In genomic region chr10:49353895-49354566, GRCh38 we compare ENCODE assay signal across 35 cellular contexts. TPM values are rescaled to one million over a fixed set of nuclear protein-coding genes. Genes with fewer than 3 reads are reported as not detected.
"Had no signal": no experiment of that assay in that cellular context is flagged by ENCODE, and none has a peak within 500 bp of the region (broad histone marks: within the 10 kb centered on the region; RNA-seq: fewer than 3 reads in every experiment).

No MANE protein-coding gene starts in this region.

- H3K27me3 ChIP-seq: brain microvascular endothelial cell, dorsolateral prefrontal cortex, foreskin keratinocyte, gastrocnemius medialis, heart left ventricle had no signal

- DNase-seq: activated CD4-positive, alpha-beta memory T cell treated with anti-CD3 and anti-CD28 coated beads, Interleukin-2, amount 10 ng/mL, durations not matched to agents 7 days and 5 days; activated CD4-positive, alpha-beta T cell treated with anti-CD3 and anti-CD28 coated beads for 36 hours; activated CD4-positive, alpha-beta T cell treated with anti-CD3 and anti-CD28 coated beads, Interleukin-2, amount 10 ng/mL, durations not matched to agents 7 days and 5 days; activated CD4-positive, alpha-beta T cell treated with anti-CD3 and anti-CD28 coated beads, Interleukin-2, amount 50 U/mL, for 4 hours; activated CD4-positive, CD25-positive, alpha-beta regulatory T cell; activated CD4-positive, CD25-positive, alpha-beta regulatory T cell treated with anti-CD3 and anti-CD28 coated beads, Interleukin-2, amount 50 U/mL, for 72 hours; activated effector memory CD4-positive, alpha-beta T cell treated with Interleukin-2 at 50 U/mL for 16 hours; activated gamma-delta T cell treated with Interleukin-2 at 50 U/mL for 16 hours; activated naive CD4-positive, alpha-beta T cell treated with anti-CD3 and anti-CD28 coated beads, Interleukin-2, amount 50 U/mL, for 16 hours; activated naive CD4-positive, alpha-beta T cell treated with Interleukin-2 at 50 U/mL for 16 hours; activated T-cell treated with anti-CD3 and anti-CD28 coated beads, Interleukin-2, amount 50 U/mL, for 4 hours; amniotic stem cell; anterior cingulate cortex; brain microvascular endothelial cell; dorsolateral prefrontal cortex; effector memory CD4-positive, alpha-beta T cell; endodermal cell; foreskin keratinocyte; gastrocnemius medialis; glutamatergic neuron; heart left ventricle; T-helper 2 cell had no signal

- ATAC-seq: activated CD4-positive, alpha-beta T cell treated with anti-CD3 and anti-CD28 coated beads for 36 hours; activated T-cell treated with anti-CD3 and anti-CD28 coated beads, Interleukin-2, amount 50 U/mL, for 4 hours; activated T-helper 17 cell treated with anti-CD3 and anti-CD28 coated beads, Interleukin-2, amount 50 U/mL, for 72 hours; esophagus mucosa; foreskin keratinocyte; gastrocnemius medialis; heart left ventricle had no signal

- H3K4me1 Mint-ChIP-seq: activated CD4-positive, alpha-beta T cell treated with anti-CD3 and anti-CD28 coated beads for 36 hours; activated CD4-positive, alpha-beta T cell treated with anti-CD3 and anti-CD28 coated beads, Interleukin-2, amount 10 ng/mL, durations not matched to agents 7 days and 5 days; activated T-helper 17 cell treated with anti-CD3 and anti-CD28 coated beads, Interleukin-2, amount 50 U/mL, for 72 hours; central memory CD8-positive, alpha-beta T cell; endodermal cell had no signal

- H3K36me3 ChIP-seq: brain microvascular endothelial cell, gastrocnemius medialis, heart left ventricle had no signal

- H3K4me1 ChIP-seq: foreskin keratinocyte, gastrocnemius medialis, heart left ventricle had no signal

- H3K36me3 Mint-ChIP-seq: activated naive CD8-positive, alpha-beta T cell had no signal

- H3K9me3 Mint-ChIP-seq: activated CD4-positive, alpha-beta T cell treated with anti-CD3 and anti-CD28 coated beads, Interleukin-2, amount 10 ng/mL, durations not matched to agents 7 days and 5 days; endodermal cell had no signal

- H3K27ac ChIP-seq: brain microvascular endothelial cell, coronary artery, dorsolateral prefrontal cortex, foreskin keratinocyte, gastrocnemius medialis, heart left ventricle had no signal

- H3K27ac Mint-ChIP-seq: activated CD4-positive, alpha-beta memory T cell treated with anti-CD3 and anti-CD28 coated beads, Interleukin-2, amount 10 ng/mL, durations not matched to agents 7 days and 5 days; activated CD4-positive, alpha-beta T cell treated with anti-CD3 and anti-CD28 coated beads for 36 hours; activated CD4-positive, alpha-beta T cell treated with anti-CD3 and anti-CD28 coated beads, Interleukin-2, amount 10 ng/mL, durations not matched to agents 7 days and 5 days; activated naive CD8-positive, alpha-beta T cell; activated T-helper 17 cell treated with anti-CD3 and anti-CD28 coated beads, Interleukin-2, amount 50 U/mL, for 72 hours; dendritic cell treated with granulocyte-macrophage colony-stimulating factor and Interleukin-4, amounts not matched to agents 40 ng/mL and 50 ng/mL, for 4 days; endodermal cell had no signal

- H3K9me3 ChIP-seq: gastrocnemius medialis had no signal

- H3K4me3 ChIP-seq: coronary artery, dorsolateral prefrontal cortex, gastrocnemius medialis, heart left ventricle had no signal

- H3K4me3 Mint-ChIP-seq: activated CD4-positive, alpha-beta memory T cell treated with anti-CD3 and anti-CD28 coated beads, Interleukin-2, amount 10 ng/mL, durations not matched to agents 7 days and 5 days; activated CD4-positive, alpha-beta T cell treated with anti-CD3 and anti-CD28 coated beads for 36 hours; activated CD4-positive, alpha-beta T cell treated with anti-CD3 and anti-CD28 coated beads, Interleukin-2, amount 10 ng/mL, durations not matched to agents 7 days and 5 days; activated naive CD8-positive, alpha-beta T cell; activated T-cell treated with anti-CD3 and anti-CD28 coated beads, Interleukin-2, amount 50 U/mL, for 4 hours; activated T-helper 17 cell treated with anti-CD3 and anti-CD28 coated beads, Interleukin-2, amount 50 U/mL, for 72 hours; central memory CD8-positive, alpha-beta T cell; dendritic cell treated with granulocyte-macrophage colony-stimulating factor and Interleukin-4, amounts not matched to agents 40 ng/mL and 50 ng/mL, for 4 days; endodermal cell had no signal

RNA-seq across cellular contexts. Expression of gene DRGX, which starts 41.9 kb away (rescaled TPM):
- total RNA-seq: activated CD4-positive, alpha-beta memory T cell treated with anti-CD3 and anti-CD28 coated beads, Interleukin-2, amount 10 ng/mL, durations not matched to agents 7 days and 5 days; activated CD4-positive, alpha-beta T cell treated with anti-CD3 and anti-CD28 coated beads for 36 hours; activated CD4-positive, alpha-beta T cell treated with anti-CD3 and anti-CD28 coated beads, Interleukin-2, amount 10 ng/mL, durations not matched to agents 7 days and 5 days; activated T-cell treated with anti-CD3 and anti-CD28 coated beads, Interleukin-2, amount 50 U/mL, for 4 hours; activated T-helper 17 cell treated with anti-CD3 and anti-CD28 coated beads, Interleukin-2, amount 50 U/mL, for 72 hours; astrocyte; bronchial epithelial cell; cardiac septum; cerebellum; endodermal cell; epithelial cell of proximal tubule; esophagus mucosa; foreskin keratinocyte; gastrocnemius medialis; heart left ventricle; T-helper 1 cell treated with Interleukin-12 subunit alpha and Interleukin-12 subunit beta and Interleukin-4 antibody, amounts not matched to agents 30 ng/mL and 1 ng/mL, for 36 hours had no signal
- polyA plus RNA-seq: adipose tissue, foreskin keratinocyte, heart left ventricle had no signal

RNA-seq across cellular contexts. Expression of gene C10orf71, which starts 55.1 kb away (rescaled TPM):
- total RNA-seq: activated CD4-positive, alpha-beta memory T cell treated with anti-CD3 and anti-CD28 coated beads, Interleukin-2, amount 10 ng/mL, durations not matched to agents 7 days and 5 days; activated CD4-positive, alpha-beta T cell treated with anti-CD3 and anti-CD28 coated beads for 36 hours; activated CD4-positive, alpha-beta T cell treated with anti-CD3 and anti-CD28 coated beads, Interleukin-2, amount 10 ng/mL, durations not matched to agents 7 days and 5 days; activated T-cell treated with anti-CD3 and anti-CD28 coated beads, Interleukin-2, amount 50 U/mL, for 4 hours; activated T-helper 17 cell treated with anti-CD3 and anti-CD28 coated beads, Interleukin-2, amount 50 U/mL, for 72 hours; astrocyte; bronchial epithelial cell; cerebellum; epithelial cell of proximal tubule; esophagus mucosa; foreskin keratinocyte; T-helper 1 cell treated with Interleukin-12 subunit alpha and Interleukin-12 subunit beta and Interleukin-4 antibody, amounts not matched to agents 30 ng/mL and 1 ng/mL, for 36 hours had no signal
- polyA plus RNA-seq: foreskin keratinocyte had no signal
